In the genomic region with DNA sequence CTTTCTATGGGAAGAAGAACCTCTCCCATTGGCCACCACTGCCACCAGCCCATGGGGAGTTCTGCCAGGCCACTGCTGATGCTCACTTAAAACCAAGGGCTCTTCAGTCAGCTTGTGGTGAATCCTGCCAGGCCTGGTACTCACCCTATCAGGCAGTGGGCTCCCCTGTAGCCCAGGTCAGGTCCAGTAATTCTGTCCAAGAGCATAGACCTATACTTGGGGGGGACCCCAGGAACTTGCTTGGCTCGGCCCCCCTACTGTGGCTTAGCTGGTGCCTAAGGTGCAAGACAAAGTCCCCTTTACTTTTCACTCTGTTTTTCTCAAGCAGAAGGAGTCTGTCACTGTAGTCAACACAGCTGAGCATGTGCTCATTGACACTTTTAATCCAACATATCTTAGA, we compare ENCODE assay signal across 34 cellular contexts.
"Had no signal": no experiment of that assay in that cellular context is flagged by ENCODE, and none has a peak within 500 bp of the region (broad histone marks: within the 10 kb centered on the region; RNA-seq: fewer than 3 reads in every experiment).

No MANE protein-coding gene starts in this region.

- H3K4me1 Mint-ChIP-seq: activated naive CD4-positive, alpha-beta T cell treated with anti-CD3 and anti-CD28 coated beads, Interleukin-2, amount 10 ng/mL, durations not matched to agents 7 days and 5 days; activated naive CD4-positive, alpha-beta T cell treated with anti-CD3 and anti-CD28 coated beads, Interleukin-2, amount 50 U/mL, for 24 hours; activated naive CD8-positive, alpha-beta T cell treated with anti-CD3 and anti-CD28 coated beads for 36 hours; activated naive CD8-positive, alpha-beta T cell treated with anti-CD3 and anti-CD28 coated beads, Interleukin-2, amount 10 ng/mL, durations not matched to agents 7 days and 5 days; activated naive CD8-positive, alpha-beta T cell treated with anti-CD3 and anti-CD28 coated beads, Interleukin-2, amount 50 U/mL, for 24 hours; activated T-helper 17 cell treated with anti-CD3 and anti-CD28 coated beads, Interleukin-2, amount 50 U/mL, for 72 hours; brain; central memory CD8-positive, alpha-beta T cell had no signal

- DNase-seq: activated effector memory CD4-positive, alpha-beta T cell treated with anti-CD3 and anti-CD28 coated beads, Interleukin-2, amount 50 U/mL, for 16 hours; activated effector memory CD4-positive, alpha-beta T cell treated with Interleukin-2 at 50 U/mL for 16 hours; activated gamma-delta T cell; activated gamma-delta T cell treated with Interleukin-2 at 50 U/mL for 16 hours; activated naive CD4-positive, alpha-beta T cell; activated naive CD4-positive, alpha-beta T cell treated with anti-CD3 and anti-CD28 coated beads for 36 hours; activated naive CD4-positive, alpha-beta T cell treated with anti-CD3 and anti-CD28 coated beads, Interleukin-2, amount 10 ng/mL, durations not matched to agents 7 days and 5 days; activated naive CD4-positive, alpha-beta T cell treated with anti-CD3 and anti-CD28 coated beads, Interleukin-2, amount 50 U/mL, for 16 hours; activated naive CD4-positive, alpha-beta T cell treated with Interleukin-2 at 50 U/mL for 16 hours; activated naive CD8-positive, alpha-beta T cell treated with anti-CD3 and anti-CD28 coated beads for 36 hours; activated naive CD8-positive, alpha-beta T cell treated with anti-CD3 and anti-CD28 coated beads, Interleukin-2, amount 10 ng/mL, durations not matched to agents 7 days and 5 days; activated naive CD8-positive, alpha-beta T cell treated with anti-CD3 and anti-CD28 coated beads, Interleukin-2, amount 50 U/mL, for 24 hours; activated T-cell treated with anti-CD3 and anti-CD28 coated beads, Interleukin-2, amount 50 U/mL, for 1 hour; activated T-cell treated with anti-CD3 and anti-CD28 coated beads, Interleukin-2, amount 50 U/mL, for 24 hours; activated T-cell treated with anti-CD3 and anti-CD28 coated beads, Interleukin-2, amount 50 U/mL, for 4 hours; activated T-cell treated with anti-CD3 and anti-CD28 coated beads, Interleukin-2, amount 50 U/mL, for 48 hours; activated T-cell treated with anti-CD3 and anti-CD28 coated beads, Interleukin-2, amount 50 U/mL, for 72 hours; adrenal gland; amniotic stem cell; amygdala; anterior cingulate cortex; body of pancreas; brain microvascular endothelial cell; caudate nucleus; central memory CD4-positive, alpha-beta T cell; cerebellar nuclear complex had no signal

- H3K27me3 Mint-ChIP-seq: activated naive CD4-positive, alpha-beta T cell treated with anti-CD3 and anti-CD28 coated beads, Interleukin-2, amount 10 ng/mL, durations not matched to agents 7 days and 5 days; activated naive CD4-positive, alpha-beta T cell treated with anti-CD3 and anti-CD28 coated beads, Interleukin-2, amount 50 U/mL, for 24 hours; activated naive CD8-positive, alpha-beta T cell; activated naive CD8-positive, alpha-beta T cell treated with anti-CD3 and anti-CD28 coated beads for 36 hours; activated naive CD8-positive, alpha-beta T cell treated with anti-CD3 and anti-CD28 coated beads, Interleukin-2, amount 10 ng/mL, durations not matched to agents 7 days and 5 days; activated naive CD8-positive, alpha-beta T cell treated with anti-CD3 and anti-CD28 coated beads, Interleukin-2, amount 50 U/mL, for 24 hours; activated T-helper 17 cell treated with anti-CD3 and anti-CD28 coated beads, Interleukin-2, amount 50 U/mL, for 72 hours; central memory CD8-positive, alpha-beta T cell had no signal

- H3K9me3 Mint-ChIP-seq: activated naive CD4-positive, alpha-beta T cell treated with anti-CD3 and anti-CD28 coated beads for 36 hours; activated naive CD4-positive, alpha-beta T cell treated with anti-CD3 and anti-CD28 coated beads, Interleukin-2, amount 50 U/mL, for 24 hours; activated naive CD4-positive, alpha-beta T cell treated with anti-CD3 and anti-CD28 coated beads, Interleukin-2, amount 50 U/mL, for 72 hours; activated naive CD8-positive, alpha-beta T cell treated with anti-CD3 and anti-CD28 coated beads, Interleukin-2, amount 10 ng/mL, durations not matched to agents 7 days and 5 days; activated naive CD8-positive, alpha-beta T cell treated with anti-CD3 and anti-CD28 coated beads, Interleukin-2, amount 50 U/mL, for 24 hours; activated T-cell treated with anti-CD3 and anti-CD28 coated beads, Interleukin-2, amount 50 U/mL, for 24 hours; activated T-cell treated with anti-CD3 and anti-CD28 coated beads, Interleukin-2, amount 50 U/mL, for 4 hours; activated T-cell treated with anti-CD3 and anti-CD28 coated beads, Interleukin-2, amount 50 U/mL, for 72 hours; activated T-helper 1 cell treated with anti-CD3 and anti-CD28 coated beads, Interleukin-12 subunit alpha, Interleukin-12 subunit beta, Interleukin-2, Interleukin-4 antibody, amounts not matched to agents 30 ng/mL and 10 ng/mL and 1 ng/mL, durations not matched to agents 14 hours and 24 hours and 36 hours; activated T-helper 2 cell treated with anti-CD3 and anti-CD28 coated beads, Interferon-gamma antibody, Interleukin-2, Interleukin-4, amounts not matched to agents 10 μg/mL and 5 μg/mL and 100 μg/mL, durations not matched to agents 14 hours and 24 hours and 36 hours; brain; central memory CD8-positive, alpha-beta T cell had no signal

- H3K4me3 Mint-ChIP-seq: activated naive CD4-positive, alpha-beta T cell treated with anti-CD3 and anti-CD28 coated beads for 36 hours; activated naive CD4-positive, alpha-beta T cell treated with anti-CD3 and anti-CD28 coated beads, Interleukin-2, amount 10 ng/mL, durations not matched to agents 7 days and 5 days; activated naive CD4-positive, alpha-beta T cell treated with anti-CD3 and anti-CD28 coated beads, Interleukin-2, amount 50 U/mL, for 24 hours; activated naive CD8-positive, alpha-beta T cell; activated naive CD8-positive, alpha-beta T cell treated with anti-CD3 and anti-CD28 coated beads for 36 hours; activated naive CD8-positive, alpha-beta T cell treated with anti-CD3 and anti-CD28 coated beads, Interleukin-2, amount 10 ng/mL, durations not matched to agents 7 days and 5 days; activated naive CD8-positive, alpha-beta T cell treated with anti-CD3 and anti-CD28 coated beads, Interleukin-2, amount 50 U/mL, for 24 hours; activated T-cell treated with anti-CD3 and anti-CD28 coated beads, Interleukin-2, amount 50 U/mL, for 24 hours; activated T-cell treated with anti-CD3 and anti-CD28 coated beads, Interleukin-2, amount 50 U/mL, for 4 hours; activated T-cell treated with anti-CD3 and anti-CD28 coated beads, Interleukin-2, amount 50 U/mL, for 72 hours; activated T-helper 1 cell treated with anti-CD3 and anti-CD28 coated beads, Interleukin-12 subunit alpha, Interleukin-12 subunit beta, Interleukin-2, Interleukin-4 antibody, amounts not matched to agents 30 ng/mL and 10 ng/mL and 1 ng/mL, durations not matched to agents 14 hours and 24 hours and 36 hours; activated T-helper 17 cell treated with anti-CD3 and anti-CD28 coated beads, Interleukin-2, amount 50 U/mL, for 72 hours; brain; central memory CD8-positive, alpha-beta T cell had no signal

- H3K27ac Mint-ChIP-seq: activated naive CD4-positive, alpha-beta T cell treated with anti-CD3 and anti-CD28 coated beads for 36 hours; activated naive CD4-positive, alpha-beta T cell treated with anti-CD3 and anti-CD28 coated beads, Interleukin-2, amount 10 ng/mL, durations not matched to agents 7 days and 5 days; activated naive CD4-positive, alpha-beta T cell treated with anti-CD3 and anti-CD28 coated beads, Interleukin-2, amount 50 U/mL, for 24 hours; activated naive CD4-positive, alpha-beta T cell treated with anti-CD3 and anti-CD28 coated beads, Interleukin-2, amount 50 U/mL, for 72 hours; activated naive CD8-positive, alpha-beta T cell; activated naive CD8-positive, alpha-beta T cell treated with anti-CD3 and anti-CD28 coated beads for 36 hours; activated naive CD8-positive, alpha-beta T cell treated with anti-CD3 and anti-CD28 coated beads, Interleukin-2, amount 10 ng/mL, durations not matched to agents 7 days and 5 days; activated naive CD8-positive, alpha-beta T cell treated with anti-CD3 and anti-CD28 coated beads, Interleukin-2, amount 50 U/mL, for 24 hours; activated T-cell treated with anti-CD3 and anti-CD28 coated beads, Interleukin-2, amount 50 U/mL, for 24 hours; activated T-cell treated with anti-CD3 and anti-CD28 coated beads, Interleukin-2, amount 50 U/mL, for 72 hours; activated T-helper 1 cell treated with anti-CD3 and anti-CD28 coated beads, Interleukin-12 subunit alpha, Interleukin-12 subunit beta, Interleukin-2, Interleukin-4 antibody, amounts not matched to agents 30 ng/mL and 10 ng/mL and 1 ng/mL, durations not matched to agents 14 hours and 24 hours and 36 hours; activated T-helper 17 cell treated with anti-CD3 and anti-CD28 coated beads, Interleukin-2, amount 50 U/mL, for 72 hours; activated T-helper 2 cell treated with anti-CD3 and anti-CD28 coated beads, Interferon-gamma antibody, Interleukin-2, Interleukin-4, amounts not matched to agents 10 μg/mL and 5 μg/mL and 100 μg/mL, durations not matched to agents 14 hours and 24 hours and 36 hours; brain had no signal

- H3K36me3 Mint-ChIP-seq: activated naive CD4-positive, alpha-beta T cell treated with anti-CD3 and anti-CD28 coated beads, Interleukin-2, amount 10 ng/mL, durations not matched to agents 7 days and 5 days; activated naive CD4-positive, alpha-beta T cell treated with anti-CD3 and anti-CD28 coated beads, Interleukin-2, amount 50 U/mL, for 24 hours; activated naive CD4-positive, alpha-beta T cell treated with anti-CD3 and anti-CD28 coated beads, Interleukin-2, amount 50 U/mL, for 72 hours; activated naive CD8-positive, alpha-beta T cell; activated naive CD8-positive, alpha-beta T cell treated with anti-CD3 and anti-CD28 coated beads for 36 hours; activated naive CD8-positive, alpha-beta T cell treated with anti-CD3 and anti-CD28 coated beads, Interleukin-2, amount 10 ng/mL, durations not matched to agents 7 days and 5 days; brain had no signal
